16 cellular contexts compared by ENCODE assay signal in genomic region chr6:17968876-17969275, GRCh38. TPM values are rescaled to one million over a fixed set of nuclear protein-coding genes. Genes with fewer than 3 reads are reported as not detected.
"Had no signal": no experiment of that assay in that cellular context is flagged by ENCODE, and none has a peak within 500 bp of the region (broad histone marks: within the 10 kb centered on the region; RNA-seq: fewer than 3 reads in every experiment).

No MANE protein-coding gene starts in this region.

- H3K27ac ChIP-seq: brain microvascular endothelial cell, prostate gland, right lobe of liver, testis, upper lobe of right lung had no signal

- H3K9me3 Mint-ChIP-seq: activated CD4-positive, alpha-beta T cell treated with anti-CD3 and anti-CD28 coated beads, Interleukin-2, amount 10 ng/mL, durations not matched to agents 24 days and 14 days; activated naive CD8-positive, alpha-beta T cell treated with anti-CD3 and anti-CD28 coated beads for 36 hours; dendritic cell treated with granulocyte-macrophage colony-stimulating factor and Interleukin-4, amounts not matched to agents 40 ng/mL and 50 ng/mL, for 4 days; effector memory CD8-positive, alpha-beta T cell; natural killer cell treated with Interleukin-12 subunit alpha and Interleukin-12 subunit beta and Interleukin-15 and Interleukin-18, amount 100 ng/mL, for 72 hours; stimulated activated naive CD8-positive, alpha-beta T cell treated with anti-CD3 and anti-CD28 coated beads, Interleukin-15, amount 100 ng/mL, for 72 hours; WTC11 had no signal

- H3K9me3 ChIP-seq: prostate gland, right lobe of liver, testis, upper lobe of right lung had no signal

- H3K4me1 ChIP-seq: testis had no signal

- H3K27me3 ChIP-seq: brain microvascular endothelial cell, right lobe of liver, testis, upper lobe of right lung had no signal

- H3K27me3 Mint-ChIP-seq: dendritic cell treated with granulocyte-macrophage colony-stimulating factor and Interleukin-4, amounts not matched to agents 40 ng/mL and 50 ng/mL, for 4 days had no signal

- H3K36me3 ChIP-seq: brain microvascular endothelial cell, prostate gland, right lobe of liver, upper lobe of right lung had no signal

- DNase-seq: activated CD4-positive, alpha-beta T cell treated with anti-CD3 and anti-CD28 coated beads, Interleukin-2, amount 10 ng/mL, durations not matched to agents 24 days and 14 days; activated naive CD8-positive, alpha-beta T cell treated with anti-CD3 and anti-CD28 coated beads for 36 hours; brain microvascular endothelial cell; effector memory CD8-positive, alpha-beta T cell; hippocampal formation; kidney; nucleus accumbens; right lobe of liver; stimulated activated naive CD8-positive, alpha-beta T cell treated with anti-CD3 and anti-CD28 coated beads, Interleukin-15, amount 100 ng/mL, for 72 hours; T-helper 17 cell; testis; upper lobe of right lung had no signal

- H3K27ac Mint-ChIP-seq: activated CD4-positive, alpha-beta T cell treated with anti-CD3 and anti-CD28 coated beads, Interleukin-2, amount 10 ng/mL, durations not matched to agents 24 days and 14 days; activated naive CD8-positive, alpha-beta T cell treated with anti-CD3 and anti-CD28 coated beads for 36 hours; dendritic cell treated with granulocyte-macrophage colony-stimulating factor and Interleukin-4, amounts not matched to agents 40 ng/mL and 50 ng/mL, for 4 days; effector memory CD8-positive, alpha-beta T cell; natural killer cell treated with Interleukin-12 subunit alpha and Interleukin-12 subunit beta and Interleukin-15 and Interleukin-18, amount 100 ng/mL, for 72 hours; stimulated activated naive CD8-positive, alpha-beta T cell treated with anti-CD3 and anti-CD28 coated beads, Interleukin-15, amount 100 ng/mL, for 72 hours; T-helper 17 cell; WTC11 had no signal

- H3K36me3 Mint-ChIP-seq: activated naive CD8-positive, alpha-beta T cell treated with anti-CD3 and anti-CD28 coated beads for 36 hours; natural killer cell treated with Interleukin-12 subunit alpha and Interleukin-12 subunit beta and Interleukin-15 and Interleukin-18, amount 100 ng/mL, for 72 hours; WTC11 had no signal

- H3K4me3 Mint-ChIP-seq: activated CD4-positive, alpha-beta T cell treated with anti-CD3 and anti-CD28 coated beads, Interleukin-2, amount 10 ng/mL, durations not matched to agents 24 days and 14 days; activated naive CD8-positive, alpha-beta T cell treated with anti-CD3 and anti-CD28 coated beads for 36 hours; dendritic cell treated with granulocyte-macrophage colony-stimulating factor and Interleukin-4, amounts not matched to agents 40 ng/mL and 50 ng/mL, for 4 days; effector memory CD8-positive, alpha-beta T cell; natural killer cell treated with Interleukin-12 subunit alpha and Interleukin-12 subunit beta and Interleukin-15 and Interleukin-18, amount 100 ng/mL, for 72 hours; stimulated activated naive CD8-positive, alpha-beta T cell treated with anti-CD3 and anti-CD28 coated beads, Interleukin-15, amount 100 ng/mL, for 72 hours; T-helper 17 cell; WTC11 had no signal

- ATAC-seq: effector memory CD8-positive, alpha-beta T cell; natural killer cell treated with Interleukin-12 subunit alpha and Interleukin-12 subunit beta and Interleukin-15 and Interleukin-18, amount 100 ng/mL, for 72 hours; right lobe of liver; stimulated activated naive CD8-positive, alpha-beta T cell treated with anti-CD3 and anti-CD28 coated beads, Interleukin-15, amount 100 ng/mL, for 72 hours; T-helper 17 cell; upper lobe of right lung had no signal

- H3K4me1 Mint-ChIP-seq: activated CD4-positive, alpha-beta T cell treated with anti-CD3 and anti-CD28 coated beads, Interleukin-2, amount 10 ng/mL, durations not matched to agents 24 days and 14 days; activated naive CD8-positive, alpha-beta T cell treated with anti-CD3 and anti-CD28 coated beads for 36 hours; stimulated activated naive CD8-positive, alpha-beta T cell treated with anti-CD3 and anti-CD28 coated beads, Interleukin-15, amount 100 ng/mL, for 72 hours had no signal

- H3K4me3 ChIP-seq: prostate gland, right lobe of liver, testis, upper lobe of right lung had no signal

RNA-seq across cellular contexts. Expression of gene KIF13A, which starts 18.6 kb away (rescaled TPM):
- total RNA-seq: activated CD4-positive, alpha-beta T cell treated with anti-CD3 and anti-CD28 coated beads, Interleukin-2, amount 10 ng/mL, durations not matched to agents 24 days and 14 days; activated naive CD8-positive, alpha-beta T cell treated with anti-CD3 and anti-CD28 coated beads for 36 hours had no signal
